8 cellular contexts compared by ENCODE assay signal in genomic region chr3:52705438-52705687, GRCh38. TPM values are rescaled to one million over a fixed set of nuclear protein-coding genes. Genes with fewer than 3 reads are reported as not detected.
DNase-seq lines count a peak whose midpoint lies in the region; ATAC-seq and TF ChIP-seq lines count a peak whose summit lies in the region.

No MANE protein-coding gene starts in this region.

- H3K4me3 ChIP-seq in left lung (peak overlapping the region; percentile 94 to 99), tibial artery (peak overlapping the region; percentile 74 to 76)

- POLR2A ChIA-PET in activated naive CD8-positive, alpha-beta T cell treated with anti-CD3 and anti-CD28 coated beads, Interleukin-2, amount 10 ng/mL, durations not matched to agents 7 days and 5 days (lab: Charles Lee), result interaction anchor here (0.6 to 2.5 kb wide), 10 partner anchors 8 to 297 kb away, joined by 3 to 38 read pairs (median 5); partner anchors contain the start of genes GNL3, NEK4 and PBRM1

- no peaks in the 10 kb centered on the region for H3K9me3 Mint-ChIP-seq in activated T-cell treated with anti-CD3 and anti-CD28 coated beads, Interleukin-2, amount 50 U/mL, for 24 hours
- no peaks in the 10 kb centered on the region for H3K9me3 Mint-ChIP-seq in activated naive CD8-positive, alpha-beta T cell treated with anti-CD3 and anti-CD28 coated beads, Interleukin-2, amount 10 ng/mL, durations not matched to agents 7 days and 5 days

- H3K36me3 ChIP-seq in left lung, result peaks cover 0 to 23% of the 10 kb centered on the region in 2 donors
- peaks cover 8 to 18% (median 14%) of the 10 kb centered on the region in 3 donors for H3K36me3 ChIP-seq in tibial artery

- peaks cover 38% of the 10 kb centered on the region for H3K4me1 Mint-ChIP-seq in activated T-cell treated with anti-CD3 and anti-CD28 coated beads, Interleukin-2, amount 50 U/mL, for 24 hours (ENCODE audit: low read depth)
- peaks cover 27% of the 10 kb centered on the region for H3K4me1 Mint-ChIP-seq in activated naive CD8-positive, alpha-beta T cell treated with anti-CD3 and anti-CD28 coated beads, Interleukin-2, amount 10 ng/mL, durations not matched to agents 7 days and 5 days

- no peak for ATAC-seq in activated naive CD8-positive, alpha-beta T cell treated with anti-CD3 and anti-CD28 coated beads, Interleukin-2, amount 10 ng/mL, durations not matched to agents 7 days and 5 days (ENCODE audit: low read depth)
- no peak for ATAC-seq in left lung

- H3K4me1 ChIP-seq in left lung (peaks cover 23 to 39% of the 10 kb centered on the region in 2 donors), tibial artery (peaks cover 0 to 48% (median 33%) of the 10 kb centered on the region in 4 donors)

- no peaks in the 10 kb centered on the region for H3K9me3 ChIP-seq in left lung
- H3K9me3 ChIP-seq in tibial artery, result no peaks in the 10 kb centered on the region

- H3K27ac Mint-ChIP-seq in activated T-cell treated with anti-CD3 and anti-CD28 coated beads, Interleukin-2, amount 50 U/mL, for 24 hours, result peak overlapping the region; percentile 96
- peak overlapping the region; percentile 90 for H3K27ac Mint-ChIP-seq in activated naive CD8-positive, alpha-beta T cell treated with anti-CD3 and anti-CD28 coated beads, Interleukin-2, amount 10 ng/mL, durations not matched to agents 7 days and 5 days

- no peaks in the 10 kb centered on the region for H3K27me3 Mint-ChIP-seq in activated T-cell treated with anti-CD3 and anti-CD28 coated beads, Interleukin-2, amount 50 U/mL, for 24 hours
- H3K27me3 Mint-ChIP-seq in activated naive CD8-positive, alpha-beta T cell treated with anti-CD3 and anti-CD28 coated beads, Interleukin-2, amount 10 ng/mL, durations not matched to agents 7 days and 5 days, result no peaks in the 10 kb centered on the region

- H3K27me3 ChIP-seq in left lung, result no peaks in the 10 kb centered on the region
- H3K27me3 ChIP-seq in tibial artery, result no peaks in the 10 kb centered on the region

- intact Hi-C loops in left lung (cut with DNase I) (no loop called here), tibial artery (cut with DNase I; ENCODE audit: low total_unique reads) (no loop called here)

- DNase-seq in activated T-cell treated with anti-CD3 and anti-CD28 coated beads, Interleukin-2, amount 50 U/mL, for 24 hours, result no peak
- no peak for DNase-seq in activated T-cell treated with anti-CD3 and anti-CD28 coated beads, Interleukin-2, amount 50 U/mL, for 1 hour
- no peak for DNase-seq in activated naive CD8-positive, alpha-beta T cell treated with anti-CD3 and anti-CD28 coated beads, Interleukin-2, amount 10 ng/mL, durations not matched to agents 7 days and 5 days
- DNase-seq in left lung, result no peak
- no peak for DNase-seq in tibial artery
- DNase-seq in NCI-H82 (lab: John Stamatoyannopoulos, UW), result no peak
- no peak for DNase-seq in DMS114 treated with DMSO at 0.1 percent for 48 hours (lab: John Stamatoyannopoulos, UW; ENCODE audit: unreplicated experiment)
- DNase-seq in SKM-1 treated with dmso at 0.1 percent for 144 hours (lab: John Stamatoyannopoulos, UW; ENCODE audit: unreplicated experiment), result no peak

- H3K36me3 Mint-ChIP-seq in activated T-cell treated with anti-CD3 and anti-CD28 coated beads, Interleukin-2, amount 50 U/mL, for 24 hours (ENCODE audit: low read depth), result peaks cover 58% of the 10 kb centered on the region
- peaks cover 10% of the 10 kb centered on the region for H3K36me3 Mint-ChIP-seq in activated naive CD8-positive, alpha-beta T cell treated with anti-CD3 and anti-CD28 coated beads, Interleukin-2, amount 10 ng/mL, durations not matched to agents 7 days and 5 days

- peak overlapping the region; percentile 97 for H3K4me3 Mint-ChIP-seq in activated T-cell treated with anti-CD3 and anti-CD28 coated beads, Interleukin-2, amount 50 U/mL, for 24 hours
- H3K4me3 Mint-ChIP-seq in activated naive CD8-positive, alpha-beta T cell treated with anti-CD3 and anti-CD28 coated beads, Interleukin-2, amount 10 ng/mL, durations not matched to agents 7 days and 5 days, result peak overlapping the region; percentile 98

- peak overlapping the region; percentile 87 to 91 for H3K27ac ChIP-seq in left lung
- peak overlapping the region; percentile 92 to 95 for H3K27ac ChIP-seq in tibial artery

- TF ChIP-seq CTCF in left lung (IDR thresholded peaks at IDR 0.05) (no peak), tibial artery (IDR thresholded peaks at IDR 0.05) (no peak)

RNA-seq across cellular contexts. Expression of gene GLT8D1, which starts 0.2 kb away (rescaled TPM):
- 10 to 100 TPM; 44.6 to 45.7 TPM for total RNA-seq in activated naive CD8-positive, alpha-beta T cell treated with anti-CD3 and anti-CD28 coated beads, Interleukin-2, amount 10 ng/mL, durations not matched to agents 7 days and 5 days
- total RNA-seq in left lung, result 10 to 100 TPM; 46.9 to 58.6 TPM

RNA-seq across cellular contexts. Expression of gene SPCS1, which starts 0.5 kb away (rescaled TPM):
- total RNA-seq in activated naive CD8-positive, alpha-beta T cell treated with anti-CD3 and anti-CD28 coated beads, Interleukin-2, amount 10 ng/mL, durations not matched to agents 7 days and 5 days, result 10 to 100 TPM; 90.1 to 90.4 TPM
- 100 to 1,000 TPM in 1 of 2 donors, 10 to 100 TPM in 1; 94.5 to 102 TPM for total RNA-seq in left lung

RNA-seq across cellular contexts. Expression of gene GNL3, which starts 19.5 kb away (rescaled TPM):
- total RNA-seq in activated naive CD8-positive, alpha-beta T cell treated with anti-CD3 and anti-CD28 coated beads, Interleukin-2, amount 10 ng/mL, durations not matched to agents 7 days and 5 days, result 10 to 100 TPM; 72.5 to 75.9 TPM
- 10 to 100 TPM; 44.5 to 74.7 TPM for total RNA-seq in left lung

RNA-seq across cellular contexts. Expression of gene PBRM1, which starts 19.6 kb away (rescaled TPM):
- total RNA-seq in activated naive CD8-positive, alpha-beta T cell treated with anti-CD3 and anti-CD28 coated beads, Interleukin-2, amount 10 ng/mL, durations not matched to agents 7 days and 5 days, result 10 to 100 TPM; 73.5 to 77.0 TPM
- total RNA-seq in left lung, result 10 to 100 TPM; 63.0 to 79.8 TPM
